8 cellular contexts compared by ENCODE assay signal in the genomic region with DNA sequence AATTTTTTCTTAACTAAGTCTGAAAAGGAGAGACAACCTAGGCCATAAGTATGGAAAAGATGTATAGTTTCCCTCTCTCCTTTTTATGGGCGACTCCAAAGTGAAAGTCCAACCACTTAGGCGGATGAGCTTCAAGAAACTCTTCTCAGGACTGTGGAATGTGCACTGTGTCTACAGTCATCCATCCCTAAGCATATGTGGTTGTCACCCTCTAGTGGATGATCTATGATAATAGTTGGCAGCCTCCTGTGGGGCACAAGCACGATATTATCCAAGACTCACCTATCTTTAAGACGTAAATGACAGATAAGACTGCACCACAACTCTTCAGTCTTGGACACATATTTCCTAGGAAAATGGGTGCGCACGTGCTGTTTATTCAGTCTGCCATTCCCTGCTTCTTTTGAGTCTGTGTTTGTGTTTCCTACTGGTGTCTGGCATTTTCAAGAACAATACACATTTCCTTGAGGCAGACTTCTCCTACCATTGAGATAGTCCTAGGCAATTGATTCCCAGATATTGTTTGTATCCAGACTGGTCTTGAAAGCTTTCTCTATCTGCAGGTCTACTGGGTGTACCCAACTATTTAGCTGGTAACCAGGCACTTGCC.
DNase-seq lines count a peak whose midpoint lies in the region; ATAC-seq and TF ChIP-seq lines count a peak whose summit lies in the region.

No MANE protein-coding gene starts in this region.

- intact Hi-C loops in esophagus muscularis mucosa (cut with DNase I), result loop anchor here (2.0 to 10.0 kb wide), 4 partner anchors 122 to 666 kb away; partner anchors contain the start of gene GATA6

- peaks cover 0 to 8% (median 0%) of the 10 kb centered on the region in 4 donors for H3K27me3 ChIP-seq in esophagus muscularis mucosa

- H3K27ac Mint-ChIP-seq in naive thymus-derived CD8-positive, alpha-beta T cell, result no peak overlapping the region

- TF ChIP-seq EP300 in esophagus muscularis mucosa (IDR thresholded peaks at IDR 0.05), result no peak

- H3K4me3 Mint-ChIP-seq in naive thymus-derived CD8-positive, alpha-beta T cell, result no peak overlapping the region

- H3K36me3 ChIP-seq in esophagus muscularis mucosa, result no peaks in the 10 kb centered on the region

- TF ChIP-seq CTCF in esophagus muscularis mucosa (IDR thresholded peaks at IDR 0.05), result peak; percentile 74

- H3K36me3 Mint-ChIP-seq in naive thymus-derived CD8-positive, alpha-beta T cell, result no peaks in the 10 kb centered on the region

- H3K9me3 ChIP-seq in esophagus muscularis mucosa, result no peaks in the 10 kb centered on the region

- ATAC-seq in GM21423 (IDR thresholded peaks at IDR 0.05; ENCODE audit: unreplicated experiment) (peak; percentile 70), GM21723 (IDR thresholded peaks at IDR 0.05; ENCODE audit: unreplicated experiment) (no peak)
- ATAC-seq in naive thymus-derived CD8-positive, alpha-beta T cell, result peak; percentile 66 to 67

- no peak overlapping the region for H3K4me3 ChIP-seq in esophagus muscularis mucosa

- WGBS in esophagus muscularis mucosa, result 13% methylated on average over 6 of the region's 6 CpGs

- no peaks in the 10 kb centered on the region for H3K9me3 Mint-ChIP-seq in naive thymus-derived CD8-positive, alpha-beta T cell

- peaks cover 23 to 58% (median 42%) of the 10 kb centered on the region in 5 donors for H3K27me3 Mint-ChIP-seq in naive thymus-derived CD8-positive, alpha-beta T cell

- DNase-seq in EH (ENCODE audit: low read depth) (peak; percentile 89), Kasumi-1 (lab: John Stamatoyannopoulos, UW) (peak; percentile 82 to 90), SK-N-DZ (ENCODE audit: low spot score) (peak; percentile 45), esophagus muscularis mucosa (ENCODE audit: extremely low spot score) (no peak)
- DNase-seq in naive thymus-derived CD8-positive, alpha-beta T cell, result peak in 5 of 10 donors; percentile 2 to 48 (median 36)
- DNase-seq in NK-92 treated with Interleukin-12 subunit alpha and Interleukin-12 subunit beta, amount 100 ng/mL, for 24 hours (lab: John Stamatoyannopoulos, UW), result no peak

- TF ChIP-seq POLR2A in esophagus muscularis mucosa (IDR thresholded peaks at IDR 0.05; ENCODE audit: low read depth), result no peak

- H3K27ac ChIP-seq in esophagus muscularis mucosa (replicated peaks in 1 of 4), result no peak overlapping the region

- POLR2A ChIA-PET in naive thymus-derived CD8-positive, alpha-beta T cell (lab: Charles Lee), result no interaction called here

- H3K4me1 ChIP-seq in esophagus muscularis mucosa, result peaks cover 5 to 30% (median 28%) of the 10 kb centered on the region in 4 donors

- H3K4me1 Mint-ChIP-seq in naive thymus-derived CD8-positive, alpha-beta T cell, result peaks cover 2 to 17% (median 7%) of the 10 kb centered on the region in 4 donors

Comparison
In these comparisons a context has a peak if more than half of its experiments do, and no peak if none do; other contexts are left out.
1. DNase-seq: peak in EH (single experiment), Kasumi-1 (2 of 2) and SK-N-DZ (single experiment); none in esophagus muscularis mucosa (single experiment) and NK-92 treated with Interleukin-12 subunit alpha and Interleukin-12 subunit beta, amount 100 ng/mL, for 24 hours (single experiment).